19 cellular contexts compared by ENCODE assay signal in genomic region chr18:48402953-48403352, GRCh38. TPM values are rescaled to one million over a fixed set of nuclear protein-coding genes. Genes with fewer than 3 reads are reported as not detected.
DNase-seq lines count a peak whose midpoint lies in the region; ATAC-seq and TF ChIP-seq lines count a peak whose summit lies in the region.
"Had no signal": no experiment of that assay in that cellular context is flagged by ENCODE, and none has a peak within 500 bp of the region (broad histone marks: within the 10 kb centered on the region; RNA-seq: fewer than 3 reads in every experiment).

No MANE protein-coding gene starts in this region.

- H3K9ac ChIP-seq in mammary epithelial cell (ENCODE audit: insufficient read depth, low read length) (no peak overlapping the region), adipocyte (ENCODE audit: low read length) (no peak overlapping the region)

- intact Hi-C loops in mammary epithelial cell (cut with micrococcal nuclease): loop anchor here (1.0 kb wide), 1 partner anchor 10 kb away; no protein-coding TSS in a partner anchor
- intact Hi-C loops in breast epithelium (cut with DNase I; ENCODE audit: low total_unique reads): no loop called here
- intact Hi-C loops in thyroid gland (cut with DNase I): no loop called here

- no peaks in the 10 kb centered on the region for H3K27me3 ChIP-seq in mammary epithelial cell (ENCODE audit: insufficient read depth, low read length)
- H3K27me3 ChIP-seq in breast epithelium: no peaks in the 10 kb centered on the region
- peaks cover 2% of the 10 kb centered on the region for H3K27me3 ChIP-seq in adipocyte (replicated peaks; ENCODE audit: control insufficient read depth, insufficient read depth, low read length)
- no peaks in the 10 kb centered on the region for H3K27me3 ChIP-seq in thyroid gland
- H3K27me3 ChIP-seq in GM23338 (ENCODE audit: insufficient read depth): peaks cover 40% of the 10 kb centered on the region

- H2AFZ ChIP-seq in mammary epithelial cell (ENCODE audit: low read depth, low read length): no peak overlapping the region
- H2AFZ ChIP-seq in GM23338: no peak overlapping the region

- H3K4me1 ChIP-seq in mammary epithelial cell (ENCODE audit: insufficient read depth, low read length) (peaks cover 40% of the 10 kb centered on the region), breast epithelium (peaks cover 0 to 9% of the 10 kb centered on the region in 2 donors), adipocyte (ENCODE audit: control insufficient read depth, insufficient read depth, low read length) (peaks cover 14% of the 10 kb centered on the region), thyroid gland (peaks cover 71 to 93% of the 10 kb centered on the region in 2 donors), GM23338 (ENCODE audit: insufficient read depth) (peaks cover 10% of the 10 kb centered on the region)

- no peaks in the 10 kb centered on the region for H3K9me3 Mint-ChIP-seq in GM23338
- H3K9me3 Mint-ChIP-seq: activated CD4-positive, alpha-beta T cell treated with anti-CD3 and anti-CD28 coated beads, Interleukin-2, amount 10 ng/mL, durations not matched to agents 24 days and 14 days; natural killer cell treated with Interleukin-12 subunit alpha and Interleukin-12 subunit beta and Interleukin-15 and Interleukin-18, amount 100 ng/mL, for 72 hours had no signal

- H3K4me1 Mint-ChIP-seq in GM23338: peaks cover 30% of the 10 kb centered on the region
- H3K4me1 Mint-ChIP-seq: CD14-positive monocyte had no signal

- dilution Hi-C loops in mammary epithelial cell (cut with HindIII; ENCODE audit: low sequenced_read_pairs): loop anchor here (5.0 kb wide), 1 partner anchor 56 kb away; no protein-coding TSS in a partner anchor

- H4K20me1 ChIP-seq in mammary epithelial cell (ENCODE audit: insufficient read depth, low read length) (no peaks in the 10 kb centered on the region), GM23338 (replicated peaks; ENCODE audit: insufficient read depth) (no peaks in the 10 kb centered on the region)

- no TSS peak for BruUV-seq in mammary epithelial cell (replicated peaks; lab: Mats Ljungman, UMichigan)

- H3K27ac Mint-ChIP-seq in GM23338: no peak overlapping the region
- H3K27ac Mint-ChIP-seq: activated CD4-positive, alpha-beta T cell treated with anti-CD3 and anti-CD28 coated beads, Interleukin-2, amount 10 ng/mL, durations not matched to agents 24 days and 14 days; natural killer cell treated with Interleukin-12 subunit alpha and Interleukin-12 subunit beta and Interleukin-15 and Interleukin-18, amount 100 ng/mL, for 72 hours had no signal

- DNase-seq in mammary epithelial cell (peak; percentile 32), breast epithelium (ENCODE audit: low spot score in 2 of 2) (no peak), adipocyte (ENCODE audit: low read depth) (peak; percentile 8), islet precursor cell (peak; percentile 80), thyroid gland (peak; percentile 46 to 63), erythroblast (lab: John Stamatoyannopoulos, UW) (no peak), GM23338 (ENCODE audit: low spot score) (no peak)
- DNase-seq: activated CD4-positive, alpha-beta T cell treated with anti-CD3 and anti-CD28 coated beads, Interleukin-2, amount 10 ng/mL, durations not matched to agents 24 days and 14 days; central memory CD4-positive, alpha-beta T cell; head of caudate nucleus; MV-4-11; NCI-H187; SW 1271 had no signal

- ATAC-seq in HG03342 (IDR thresholded peaks at IDR 0.05; ENCODE audit: unreplicated experiment) (no peak), GM23338 (no peak)
- ATAC-seq: K562; natural killer cell treated with Interleukin-12 subunit alpha and Interleukin-12 subunit beta and Interleukin-15 and Interleukin-18, amount 100 ng/mL, for 72 hours had no signal

- WGBS in mammary epithelial cell (ENCODE audit: low coverage, missing lambda C conversion rate): 30% methylated on average over 1 of the region's 1 CpG
- 29 to 50% methylated on average over 1 of the region's 1 CpG for WGBS in thyroid gland, 2 donors

- H3K27ac ChIP-seq in mammary epithelial cell (ENCODE audit: insufficient read depth, low read depth, low read length) (no peak overlapping the region), breast epithelium (no peak overlapping the region), thyroid gland (peak overlapping the region; percentile 84 to 90 (median 86)), GM23338 (ENCODE audit: low read depth) (no peak overlapping the region)
- H3K27ac ChIP-seq: RWPE1 had no signal

- H3F3A ChIP-seq in GM23338 (replicated peaks; ENCODE audit: low read depth): no peaks in the 10 kb centered on the region

- no peak overlapping the region for H3K4me3 Mint-ChIP-seq in GM23338
- H3K4me3 Mint-ChIP-seq: activated CD4-positive, alpha-beta T cell treated with anti-CD3 and anti-CD28 coated beads, Interleukin-2, amount 10 ng/mL, durations not matched to agents 24 days and 14 days; natural killer cell treated with Interleukin-12 subunit alpha and Interleukin-12 subunit beta and Interleukin-15 and Interleukin-18, amount 100 ng/mL, for 72 hours had no signal

- H3K9me2 ChIP-seq in GM23338 (ENCODE audit: insufficient read depth): no peaks in the 10 kb centered on the region

- no peak overlapping the region for H3K4me2 ChIP-seq in mammary epithelial cell (ENCODE audit: insufficient read depth, low read depth, low read length)
- H3K4me2 ChIP-seq in GM23338: no peak overlapping the region
- H3K4me2 ChIP-seq: smooth muscle cell had no signal

- in situ Hi-C loops in mammary epithelial cell (cut with MboI; ENCODE audit: low sequenced_read_pairs in 2 of 2): no loop called here

- CTCF ChIA-PET in mammary epithelial cell (lab: Charles Lee; ENCODE audit: low non-redundant PET): no interaction called here

- no peak for TF ChIP-seq CTCF in mammary epithelial cell (conservative IDR thresholded peaks at IDR 0.05 in 1 of 2, IDR thresholded peaks at IDR 0.05 in 1 of 2; ENCODE audit: extremely low read depth in 1 of 2, insufficient read depth in 1 of 2, low read depth in 1 of 2, low read length in 2 of 2)
- TF ChIP-seq CTCF in breast epithelium (IDR thresholded peaks at IDR 0.05): no peak
- no peak for TF ChIP-seq CTCF in thyroid gland (IDR thresholded peaks at IDR 0.05)
- TF ChIP-seq CTCF in GM23338 (conservative IDR thresholded peaks at IDR 0.05; ENCODE audit: low read depth in 2 of 2): no peak

- H3K9me3 ChIP-seq in mammary epithelial cell (replicated peaks; ENCODE audit: insufficient read depth, low read length) (no peaks in the 10 kb centered on the region), breast epithelium (no peaks in the 10 kb centered on the region), adipocyte (ENCODE audit: control insufficient read depth, low read length) (no peaks in the 10 kb centered on the region), thyroid gland (no peaks in the 10 kb centered on the region)

- H3K36me3 ChIP-seq in mammary epithelial cell (ENCODE audit: insufficient read depth, low read length): no peaks in the 10 kb centered on the region
- no peaks in the 10 kb centered on the region for H3K36me3 ChIP-seq in breast epithelium
- no peaks in the 10 kb centered on the region for H3K36me3 ChIP-seq in adipocyte (ENCODE audit: control insufficient read depth, insufficient read depth, low read length, severe bottlenecking)
- no peaks in the 10 kb centered on the region for H3K36me3 ChIP-seq in thyroid gland
- H3K36me3 ChIP-seq in GM23338 (ENCODE audit: insufficient read depth): no peaks in the 10 kb centered on the region

- H3K79me2 ChIP-seq in mammary epithelial cell (ENCODE audit: insufficient read depth, low read length): peaks cover 24% of the 10 kb centered on the region
- H3K79me2 ChIP-seq in GM23338 (replicated peaks; ENCODE audit: insufficient read depth): no peaks in the 10 kb centered on the region

- no peak for TF ChIP-seq POLR2A in breast epithelium (IDR thresholded peaks at IDR 0.05)
- peak in 1 of 2 donors; percentile 41 for TF ChIP-seq POLR2A in thyroid gland (IDR thresholded peaks at IDR 0.05)
- TF ChIP-seq POLR2A in erythroblast (IDR thresholded peaks at IDR 0.05; ENCODE audit: low read length): no peak

- H3K27me3 Mint-ChIP-seq in GM23338 (ENCODE audit: insufficient read depth, low read depth, poor library complexity): peaks cover 28% of the 10 kb centered on the region

- no peak overlapping the region for H3K4me3 ChIP-seq in mammary epithelial cell (replicated peaks in 1 of 3; ENCODE audit: insufficient read depth in 1 of 3, low read depth in 2 of 3, low read length in 3 of 3)
- H3K4me3 ChIP-seq in breast epithelium: no peak overlapping the region
- H3K4me3 ChIP-seq in adipocyte (ENCODE audit: low read length): no peak overlapping the region
- H3K4me3 ChIP-seq in thyroid gland (replicated peaks in 1 of 3): no peak overlapping the region
- H3K4me3 ChIP-seq in GM23338: no peak overlapping the region
- H3K4me3 ChIP-seq: K562, smooth muscle cell had no signal

- H3K36me3 Mint-ChIP-seq in GM23338 (ENCODE audit: low read depth): no peaks in the 10 kb centered on the region
- H3K36me3 Mint-ChIP-seq: CD14-positive monocyte; natural killer cell treated with Interleukin-12 subunit alpha and Interleukin-12 subunit beta and Interleukin-15 and Interleukin-18, amount 100 ng/mL, for 72 hours had no signal

TF ChIP-seq in GM23338, 12 proteins besides CTCF, POLR2A, EP300 and RAD21:
- no peak for TF ChIP-seq ZNF331 (CRISPR knock-in tag; IDR thresholded peaks at IDR 0.05; ENCODE audit: low read depth)
- TF ChIP-seq EZH2phosphoT487 (IDR thresholded peaks at IDR 0.05; ENCODE audit: unreplicated experiment): no peak
- no peak for TF ChIP-seq ZNF114 (CRISPR knock-in tag; IDR thresholded peaks at IDR 0.05)
- no peak for TF ChIP-seq NANOG (IDR thresholded peaks at IDR 0.05; ENCODE audit: borderline replicate concordance)
- no peak for TF ChIP-seq POLR2AphosphoS5 (IDR thresholded peaks at IDR 0.05; ENCODE audit: low read depth)
- TF ChIP-seq JUNB (IDR thresholded peaks at IDR 0.05; ENCODE audit: unreplicated experiment): no peak

RNA-seq across cellular contexts. Expression of gene ZBTB7C, which starts 6.2 kb away (rescaled TPM):
- 1 to 10 TPM; 3.4 to 4.2 TPM for total RNA-seq in mammary epithelial cell
- polyA plus RNA-seq in mammary epithelial cell: 2.4 TPM
- polyA minus RNA-seq in mammary epithelial cell: 5.3 TPM
- total RNA-seq in breast epithelium: 10 to 100 TPM in 1 of 3 donors, 1 to 10 TPM in 2; 5.6 to 26.5 (median 6.1) TPM
- total RNA-seq in thyroid gland: 10 to 100 TPM; 41.7 to 66.7 (median 49.5) TPM
- total RNA-seq in GM23338 (2014; rRNA removed; shearing (Covaris generic)): 0.14 and 0.47 TPM in 2 replicates
- 0.03 TPM in 1 of 2 replicates, not detected in the other for polyA plus RNA-seq in GM23338 (2016; fragmentation: Nextera tagmentation; extraction: Ambion mirVana)
- total RNA-seq: K562; natural killer cell treated with Interleukin-12 subunit alpha and Interleukin-12 subunit beta and Interleukin-15 and Interleukin-18, amount 100 ng/mL, for 72 hours had no signal
- polyA plus RNA-seq: K562 had no signal

Comparison
In these comparisons a context has a peak if more than half of its experiments do, and no peak if none do; other contexts are left out.
1. DNase-seq: peak in mammary epithelial cell (single experiment), adipocyte (single experiment), islet precursor cell (single experiment) and thyroid gland (2 of 2); none in breast epithelium (0 of 2), erythroblast (0 of 2) and GM23338 (single experiment).
2. H3K27ac ChIP-seq: peak in thyroid gland (3 of 3); none in mammary epithelial cell (single experiment), breast epithelium (0 of 2) and GM23338 (single experiment).